In the genomic region with DNA sequence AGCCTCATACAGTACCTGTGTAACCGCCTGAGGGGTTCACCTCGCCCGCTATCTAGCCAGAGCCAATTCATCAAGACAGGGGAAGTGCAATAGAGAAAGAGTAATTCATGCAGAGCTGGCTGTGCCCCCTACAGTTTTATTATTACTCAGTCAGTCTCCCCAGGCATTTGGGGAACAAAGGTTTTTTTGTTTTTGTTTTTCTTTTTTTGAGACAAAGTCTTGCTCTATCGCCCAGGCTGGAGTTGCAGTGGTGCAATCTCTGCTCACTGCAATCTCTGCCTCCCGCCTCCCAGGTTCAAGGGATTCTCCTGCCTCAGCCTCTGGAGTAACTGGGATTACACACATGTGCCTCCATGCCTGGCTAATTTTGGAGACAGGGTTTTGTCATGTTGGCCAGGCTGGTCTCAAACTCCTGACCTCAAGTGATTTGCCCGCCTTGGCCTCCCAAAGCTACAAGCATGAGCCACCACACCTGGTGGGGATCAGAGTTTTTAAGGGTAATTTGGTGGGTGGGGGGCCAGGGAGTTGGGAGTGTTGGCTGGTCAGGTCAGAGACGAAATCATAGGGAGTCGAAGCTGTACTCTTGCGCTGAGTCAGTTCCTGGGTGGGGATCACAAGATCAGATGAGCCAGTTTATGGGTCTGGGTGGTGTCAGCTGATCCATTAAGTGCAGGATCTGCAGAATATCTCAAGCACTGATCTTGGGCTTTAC, we compare ENCODE assay signal across 1 cellular context.
TF ChIP-seq lines count a peak whose summit lies in the region.

No MANE protein-coding gene starts in this region.

TF ChIP-seq in K562, 482 proteins besides CTCF, POLR2A, EP300 and RAD21 (continued from another document and continues in another):
- TF ChIP-seq PBX2 (CRISPR knock-in tag; IDR thresholded peaks at IDR 0.05; ENCODE audit: low read depth) (no peak), PBX2 (tag; conservative IDR thresholded peaks at IDR 0.05; ENCODE audit: low read depth) (0 out of 2 replicates have a peak, but pooled peaks have one; percentile 6), FOSL1 (tag; conservative IDR thresholded peaks at IDR 0.05) (peak; percentile 89), ZNF239 (CRISPR knock-in tag; IDR thresholded peaks at IDR 0.05) (peak; percentile 34; the same call in 1 of the 2 replicates), ZNF584 (CRISPR knock-in tag; IDR thresholded peaks at IDR 0.05; ENCODE audit: low read depth) (0 out of 2 replicates have a peak, but pooled peaks have one; percentile 48), ZNF77 (CRISPR knock-in tag; IDR thresholded peaks at IDR 0.05) (no peak), ATF7 (IDR thresholded peaks at IDR 0.05) (peak; percentile 54), ZBTB2 (IDR thresholded peaks at IDR 0.05) (no peak), CEBPG (CRISPR knock-in tag; IDR thresholded peaks at IDR 0.05) (no peak), CEBPG (tag; conservative IDR thresholded peaks at IDR 0.05 in 1 of 2, IDR thresholded peaks at IDR 0.05 in 1 of 2) (peak; percentile 49 to 54; a peak in 3 of 4 replicates), MAZ (CRISPR knock-in tag; conservative IDR thresholded peaks at IDR 0.05 in 1 of 2, IDR thresholded peaks at IDR 0.05 in 1 of 2) (peak in 1 of 2 experiments; percentile 48; a peak in 1 of 4 replicates), CHCHD3 (CRISPR knock-in tag; IDR thresholded peaks at IDR 0.05) (no peak), MEF2D (tag; conservative IDR thresholded peaks at IDR 0.05; ENCODE audit: low read depth) (peak; percentile 83), MAFG (tag; conservative IDR thresholded peaks at IDR 0.05) (peak; percentile 59), ZNF197 (CRISPR knock-in tag; IDR thresholded peaks at IDR 0.05; ENCODE audit: low read depth) (0 out of 2 replicates have a peak, but pooled peaks have one; percentile 66), HNRNPL (IDR thresholded peaks at IDR 0.05; ENCODE audit: low read depth, low read length) (no peak), BRD9 (IDR thresholded peaks at IDR 0.05; ENCODE audit: low read depth, partially characterized antibody) (peak; percentile 35), ZNF324 (CRISPR knock-in tag; IDR thresholded peaks at IDR 0.05) (no peak), ZBTB34 (CRISPR knock-in tag; IDR thresholded peaks at IDR 0.05) (no peak), KLF1 (tag; IDR thresholded peaks at IDR 0.05) (peak; percentile 25; the same call in 1 of the 2 replicates), MITF (IDR thresholded peaks at IDR 0.05) (peak; percentile 87; the same call in 1 of the 2 replicates), GTF2A2 (tag; IDR thresholded peaks at IDR 0.05) (no peak), CREB1 (IDR thresholded peaks at IDR 0.05) (no peak), CREB1 (CRISPR knock-in tag; IDR thresholded peaks at IDR 0.05) (no peak)
- TF ChIP-seq, protein P1, sequence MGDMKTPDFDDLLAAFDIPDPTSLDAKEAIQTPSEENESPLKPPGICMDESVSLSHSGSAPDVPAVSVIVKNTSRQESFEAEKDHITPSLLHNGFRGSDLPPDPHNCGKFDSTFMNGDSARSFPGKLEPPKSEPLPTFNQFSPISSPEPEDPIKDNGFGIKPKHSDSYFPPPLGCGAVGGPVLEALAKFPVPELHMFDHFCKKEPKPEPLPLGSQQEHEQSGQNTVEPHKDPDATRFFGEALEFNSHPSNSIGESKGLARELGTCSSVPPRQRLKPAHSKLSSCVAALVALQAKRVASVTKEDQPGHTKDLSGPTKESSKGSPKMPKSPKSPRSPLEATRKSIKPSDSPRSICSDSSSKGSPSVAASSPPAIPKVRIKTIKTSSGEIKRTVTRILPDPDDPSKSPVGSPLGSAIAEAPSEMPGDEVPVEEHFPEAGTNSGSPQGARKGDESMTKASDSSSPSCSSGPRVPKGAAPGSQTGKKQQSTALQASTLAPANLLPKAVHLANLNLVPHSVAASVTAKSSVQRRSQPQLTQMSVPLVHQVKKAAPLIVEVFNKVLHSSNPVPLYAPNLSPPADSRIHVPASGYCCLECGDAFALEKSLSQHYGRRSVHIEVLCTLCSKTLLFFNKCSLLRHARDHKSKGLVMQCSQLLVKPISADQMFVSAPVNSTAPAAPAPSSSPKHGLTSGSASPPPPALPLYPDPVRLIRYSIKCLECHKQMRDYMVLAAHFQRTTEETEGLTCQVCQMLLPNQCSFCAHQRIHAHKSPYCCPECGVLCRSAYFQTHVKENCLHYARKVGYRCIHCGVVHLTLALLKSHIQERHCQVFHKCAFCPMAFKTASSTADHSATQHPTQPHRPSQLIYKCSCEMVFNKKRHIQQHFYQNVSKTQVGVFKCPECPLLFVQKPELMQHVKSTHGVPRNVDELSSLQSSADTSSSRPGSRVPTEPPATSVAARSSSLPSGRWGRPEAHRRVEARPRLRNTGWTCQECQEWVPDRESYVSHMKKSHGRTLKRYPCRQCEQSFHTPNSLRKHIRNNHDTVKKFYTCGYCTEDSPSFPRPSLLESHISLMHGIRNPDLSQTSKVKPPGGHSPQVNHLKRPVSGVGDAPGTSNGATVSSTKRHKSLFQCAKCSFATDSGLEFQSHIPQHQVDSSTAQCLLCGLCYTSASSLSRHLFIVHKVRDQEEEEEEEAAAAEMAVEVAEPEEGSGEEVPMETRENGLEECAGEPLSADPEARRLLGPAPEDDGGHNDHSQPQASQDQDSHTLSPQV (IDR thresholded peaks at IDR 0.05), result 0 out of 2 replicates have a peak, but pooled peaks have one; percentile 56
- TF ChIP-seq, protein P2, sequence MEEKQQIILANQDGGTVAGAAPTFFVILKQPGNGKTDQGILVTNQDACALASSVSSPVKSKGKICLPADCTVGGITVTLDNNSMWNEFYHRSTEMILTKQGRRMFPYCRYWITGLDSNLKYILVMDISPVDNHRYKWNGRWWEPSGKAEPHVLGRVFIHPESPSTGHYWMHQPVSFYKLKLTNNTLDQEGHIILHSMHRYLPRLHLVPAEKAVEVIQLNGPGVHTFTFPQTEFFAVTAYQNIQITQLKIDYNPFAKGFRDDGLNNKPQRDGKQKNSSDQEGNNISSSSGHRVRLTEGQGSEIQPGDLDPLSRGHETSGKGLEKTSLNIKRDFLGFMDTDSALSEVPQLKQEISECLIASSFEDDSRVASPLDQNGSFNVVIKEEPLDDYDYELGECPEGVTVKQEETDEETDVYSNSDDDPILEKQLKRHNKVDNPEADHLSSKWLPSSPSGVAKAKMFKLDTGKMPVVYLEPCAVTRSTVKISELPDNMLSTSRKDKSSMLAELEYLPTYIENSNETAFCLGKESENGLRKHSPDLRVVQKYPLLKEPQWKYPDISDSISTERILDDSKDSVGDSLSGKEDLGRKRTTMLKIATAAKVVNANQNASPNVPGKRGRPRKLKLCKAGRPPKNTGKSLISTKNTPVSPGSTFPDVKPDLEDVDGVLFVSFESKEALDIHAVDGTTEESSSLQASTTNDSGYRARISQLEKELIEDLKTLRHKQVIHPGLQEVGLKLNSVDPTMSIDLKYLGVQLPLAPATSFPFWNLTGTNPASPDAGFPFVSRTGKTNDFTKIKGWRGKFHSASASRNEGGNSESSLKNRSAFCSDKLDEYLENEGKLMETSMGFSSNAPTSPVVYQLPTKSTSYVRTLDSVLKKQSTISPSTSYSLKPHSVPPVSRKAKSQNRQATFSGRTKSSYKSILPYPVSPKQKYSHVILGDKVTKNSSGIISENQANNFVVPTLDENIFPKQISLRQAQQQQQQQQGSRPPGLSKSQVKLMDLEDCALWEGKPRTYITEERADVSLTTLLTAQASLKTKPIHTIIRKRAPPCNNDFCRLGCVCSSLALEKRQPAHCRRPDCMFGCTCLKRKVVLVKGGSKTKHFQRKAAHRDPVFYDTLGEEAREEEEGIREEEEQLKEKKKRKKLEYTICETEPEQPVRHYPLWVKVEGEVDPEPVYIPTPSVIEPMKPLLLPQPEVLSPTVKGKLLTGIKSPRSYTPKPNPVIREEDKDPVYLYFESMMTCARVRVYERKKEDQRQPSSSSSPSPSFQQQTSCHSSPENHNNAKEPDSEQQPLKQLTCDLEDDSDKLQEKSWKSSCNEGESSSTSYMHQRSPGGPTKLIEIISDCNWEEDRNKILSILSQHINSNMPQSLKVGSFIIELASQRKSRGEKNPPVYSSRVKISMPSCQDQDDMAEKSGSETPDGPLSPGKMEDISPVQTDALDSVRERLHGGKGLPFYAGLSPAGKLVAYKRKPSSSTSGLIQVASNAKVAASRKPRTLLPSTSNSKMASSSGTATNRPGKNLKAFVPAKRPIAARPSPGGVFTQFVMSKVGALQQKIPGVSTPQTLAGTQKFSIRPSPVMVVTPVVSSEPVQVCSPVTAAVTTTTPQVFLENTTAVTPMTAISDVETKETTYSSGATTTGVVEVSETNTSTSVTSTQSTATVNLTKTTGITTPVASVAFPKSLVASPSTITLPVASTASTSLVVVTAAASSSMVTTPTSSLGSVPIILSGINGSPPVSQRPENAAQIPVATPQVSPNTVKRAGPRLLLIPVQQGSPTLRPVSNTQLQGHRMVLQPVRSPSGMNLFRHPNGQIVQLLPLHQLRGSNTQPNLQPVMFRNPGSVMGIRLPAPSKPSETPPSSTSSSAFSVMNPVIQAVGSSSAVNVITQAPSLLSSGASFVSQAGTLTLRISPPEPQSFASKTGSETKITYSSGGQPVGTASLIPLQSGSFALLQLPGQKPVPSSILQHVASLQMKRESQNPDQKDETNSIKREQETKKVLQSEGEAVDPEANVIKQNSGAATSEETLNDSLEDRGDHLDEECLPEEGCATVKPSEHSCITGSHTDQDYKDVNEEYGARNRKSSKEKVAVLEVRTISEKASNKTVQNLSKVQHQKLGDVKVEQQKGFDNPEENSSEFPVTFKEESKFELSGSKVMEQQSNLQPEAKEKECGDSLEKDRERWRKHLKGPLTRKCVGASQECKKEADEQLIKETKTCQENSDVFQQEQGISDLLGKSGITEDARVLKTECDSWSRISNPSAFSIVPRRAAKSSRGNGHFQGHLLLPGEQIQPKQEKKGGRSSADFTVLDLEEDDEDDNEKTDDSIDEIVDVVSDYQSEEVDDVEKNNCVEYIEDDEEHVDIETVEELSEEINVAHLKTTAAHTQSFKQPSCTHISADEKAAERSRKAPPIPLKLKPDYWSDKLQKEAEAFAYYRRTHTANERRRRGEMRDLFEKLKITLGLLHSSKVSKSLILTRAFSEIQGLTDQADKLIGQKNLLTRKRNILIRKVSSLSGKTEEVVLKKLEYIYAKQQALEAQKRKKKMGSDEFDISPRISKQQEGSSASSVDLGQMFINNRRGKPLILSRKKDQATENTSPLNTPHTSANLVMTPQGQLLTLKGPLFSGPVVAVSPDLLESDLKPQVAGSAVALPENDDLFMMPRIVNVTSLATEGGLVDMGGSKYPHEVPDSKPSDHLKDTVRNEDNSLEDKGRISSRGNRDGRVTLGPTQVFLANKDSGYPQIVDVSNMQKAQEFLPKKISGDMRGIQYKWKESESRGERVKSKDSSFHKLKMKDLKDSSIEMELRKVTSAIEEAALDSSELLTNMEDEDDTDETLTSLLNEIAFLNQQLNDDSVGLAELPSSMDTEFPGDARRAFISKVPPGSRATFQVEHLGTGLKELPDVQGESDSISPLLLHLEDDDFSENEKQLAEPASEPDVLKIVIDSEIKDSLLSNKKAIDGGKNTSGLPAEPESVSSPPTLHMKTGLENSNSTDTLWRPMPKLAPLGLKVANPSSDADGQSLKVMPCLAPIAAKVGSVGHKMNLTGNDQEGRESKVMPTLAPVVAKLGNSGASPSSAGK (IDR thresholded peaks at IDR 0.05), result peak; percentile 72
